Comparison of ENCODE assay signal across 12 cellular contexts in the genomic region with DNA sequence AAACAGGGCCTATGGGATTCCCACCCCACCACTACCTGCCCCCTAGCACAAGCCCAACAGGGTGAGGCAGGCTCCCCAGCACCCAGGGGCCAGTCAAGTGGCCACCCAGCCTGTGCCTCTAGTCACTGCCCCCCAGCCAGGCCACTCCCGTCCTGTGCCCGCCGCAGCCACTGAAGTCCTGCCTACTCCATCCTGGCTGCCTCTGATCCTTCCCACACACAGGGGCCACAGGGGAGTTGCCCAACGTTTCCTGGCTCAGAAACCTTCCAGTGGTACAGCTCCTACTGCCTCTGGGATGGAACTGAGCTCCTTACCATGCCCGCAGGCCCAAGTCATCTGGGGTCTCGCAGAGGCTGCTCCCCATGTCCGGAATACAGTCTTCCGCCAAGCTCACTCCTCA.
A peak's percentile ranks its signal among the peaks of the same experiment; 100 is the strongest.
DNase-seq lines count a peak whose midpoint lies in the region; ATAC-seq and TF ChIP-seq lines count a peak whose summit lies in the region.
"Had no signal": no experiment of that assay in that cellular context is flagged by ENCODE, and none has a peak within 500 bp of the region (broad histone marks: within the 10 kb centered on the region; RNA-seq: fewer than 3 reads in every experiment).

No MANE protein-coding gene starts in this region.

- no peaks in the 10 kb centered on the region for H3K9me3 ChIP-seq in right atrium auricular region

- peaks cover 45% of the 10 kb centered on the region for H3K4me1 Mint-ChIP-seq in Calu3 (ENCODE audit: low read depth, unreplicated experiment)
- H3K4me1 Mint-ChIP-seq in stimulated activated effector memory CD8-positive, alpha-beta T cell treated with anti-CD3 and anti-CD28 coated beads, Interleukin-12 subunit alpha, Interleukin-12 subunit beta, amount 100 ng/mL, for 72 hours: peaks cover 16% of the 10 kb centered on the region

- H3K27ac ChIP-seq in brain microvascular endothelial cell (peak overlapping the region; percentile 57), right atrium auricular region (peak overlapping the region; percentile 50 to 60)

- no peak for ATAC-seq in stimulated activated effector memory CD8-positive, alpha-beta T cell treated with anti-CD3 and anti-CD28 coated beads, Interleukin-12 subunit alpha, Interleukin-12 subunit beta, amount 100 ng/mL, for 72 hours
- ATAC-seq in HG03175 (IDR thresholded peaks at IDR 0.05; ENCODE audit: unreplicated experiment) (no peak), HG03095 (IDR thresholded peaks at IDR 0.05; ENCODE audit: unreplicated experiment) (no peak)
- ATAC-seq: activated T-cell treated with anti-CD3 and anti-CD28 coated beads, Interleukin-2, amount 50 U/mL, for 4 hours had no signal

- no peak overlapping the region for H3K4me3 Mint-ChIP-seq in Calu3 (ENCODE audit: low read depth, unreplicated experiment)
- no peak overlapping the region for H3K4me3 Mint-ChIP-seq in stimulated activated effector memory CD8-positive, alpha-beta T cell treated with anti-CD3 and anti-CD28 coated beads, Interleukin-12 subunit alpha, Interleukin-12 subunit beta, amount 100 ng/mL, for 72 hours
- H3K4me3 Mint-ChIP-seq: activated T-cell treated with anti-CD3 and anti-CD28 coated beads, Interleukin-2, amount 50 U/mL, for 4 hours; central memory CD8-positive, alpha-beta T cell had no signal

- CTCF ChIA-PET in Calu3 (lab: Charles Lee): no interaction called here

- peaks cover 34% of the 10 kb centered on the region for H3K36me3 Mint-ChIP-seq in Calu3 (ENCODE audit: insufficient read depth, unreplicated experiment)
- H3K36me3 Mint-ChIP-seq in stimulated activated effector memory CD8-positive, alpha-beta T cell treated with anti-CD3 and anti-CD28 coated beads, Interleukin-12 subunit alpha, Interleukin-12 subunit beta, amount 100 ng/mL, for 72 hours: no peaks in the 10 kb centered on the region

- BruUV-seq in Calu3 (replicated peaks; lab: Mats Ljungman, UMichigan): no TSS peak

- H3K27me3 ChIP-seq in brain microvascular endothelial cell (replicated peaks): no peaks in the 10 kb centered on the region
- H3K27me3 ChIP-seq in right atrium auricular region: no peaks in the 10 kb centered on the region

- intact Hi-C loops in Calu3 (cut with micrococcal nuclease; ENCODE audit: unreplicated experiment): no loop called here

- H3K36me3 ChIP-seq in brain microvascular endothelial cell (replicated peaks): peaks cover 12% of the 10 kb centered on the region
- H3K36me3 ChIP-seq in right atrium auricular region: no peaks in the 10 kb centered on the region

- peak overlapping the region; percentile 39 for H3K27ac Mint-ChIP-seq in Calu3 (ENCODE audit: unreplicated experiment)
- peak overlapping the region; percentile 0 for H3K27ac Mint-ChIP-seq in stimulated activated effector memory CD8-positive, alpha-beta T cell treated with anti-CD3 and anti-CD28 coated beads, Interleukin-12 subunit alpha, Interleukin-12 subunit beta, amount 100 ng/mL, for 72 hours

- H3K4me3 ChIP-seq in brain microvascular endothelial cell (ENCODE audit: low read depth, low read length) (no peak overlapping the region), right atrium auricular region (no peak overlapping the region)

- no peaks in the 10 kb centered on the region for H3K27me3 Mint-ChIP-seq in Calu3 (ENCODE audit: unreplicated experiment)
- H3K27me3 Mint-ChIP-seq: central memory CD8-positive, alpha-beta T cell had no signal

- in situ Hi-C loops in brain microvascular endothelial cell (cut with HindIII; ENCODE audit: low pct_ligation_motif_present, low sequenced_read_pairs) (no loop called here), GM13977 (cut with MboI; ENCODE audit: low pct_unique_long_range_greater_than_20kb, low sequenced_read_pairs, unreplicated experiment) (no loop called here)

- no peak for DNase-seq in Calu3
- DNase-seq in brain microvascular endothelial cell: no peak
- DNase-seq in right atrium auricular region (ENCODE audit: low spot score): peak; percentile 84
- DNase-seq in stimulated activated effector memory CD8-positive, alpha-beta T cell treated with anti-CD3 and anti-CD28 coated beads, Interleukin-12 subunit alpha, Interleukin-12 subunit beta, amount 100 ng/mL, for 72 hours (ENCODE audit: low spot score in 2 of 2): no peak
- no peak for DNase-seq in GM13977 (ENCODE audit: low spot score)
- DNase-seq in DMS79 treated with DMSO at 0.1 percent for 48 hours (lab: John Stamatoyannopoulos, UW): no peak
- DNase-seq: activated T-cell treated with anti-CD3 and anti-CD28 coated beads, Interleukin-2, amount 50 U/mL, for 4 hours; NCI-H1436; stimulated activated CD4-positive, alpha-beta T cell treated with anti-CD3 and anti-CD28 coated beads, Interleukin-4, amount 100 ng/mL, for 24 hours had no signal

- TF ChIP-seq CTCF in Calu3 (IDR thresholded peaks at IDR 0.05; ENCODE audit: unreplicated experiment): no peak
- TF ChIP-seq CTCF in brain microvascular endothelial cell (IDR thresholded peaks at IDR 0.05; ENCODE audit: low read depth, low read length, missing control alignments): no peak
- TF ChIP-seq CTCF in right atrium auricular region (IDR thresholded peaks at IDR 0.05): no peak
- TF ChIP-seq CTCF in GM13977 (IDR thresholded peaks at IDR 0.05; ENCODE audit: extremely low read depth, insufficient read depth, missing control alignments): no peak

- no peaks in the 10 kb centered on the region for H3K9me3 Mint-ChIP-seq in Calu3 (ENCODE audit: low read depth, unreplicated experiment)
- H3K9me3 Mint-ChIP-seq in stimulated activated effector memory CD8-positive, alpha-beta T cell treated with anti-CD3 and anti-CD28 coated beads, Interleukin-12 subunit alpha, Interleukin-12 subunit beta, amount 100 ng/mL, for 72 hours: no peaks in the 10 kb centered on the region
- H3K9me3 Mint-ChIP-seq: activated T-cell treated with anti-CD3 and anti-CD28 coated beads, Interleukin-2, amount 50 U/mL, for 4 hours; central memory CD8-positive, alpha-beta T cell had no signal

- peaks cover 0 to 91% of the 10 kb centered on the region in 2 donors for H3K4me1 ChIP-seq in right atrium auricular region
